ENCODE assay signal across 11 cellular contexts in the genomic region with DNA sequence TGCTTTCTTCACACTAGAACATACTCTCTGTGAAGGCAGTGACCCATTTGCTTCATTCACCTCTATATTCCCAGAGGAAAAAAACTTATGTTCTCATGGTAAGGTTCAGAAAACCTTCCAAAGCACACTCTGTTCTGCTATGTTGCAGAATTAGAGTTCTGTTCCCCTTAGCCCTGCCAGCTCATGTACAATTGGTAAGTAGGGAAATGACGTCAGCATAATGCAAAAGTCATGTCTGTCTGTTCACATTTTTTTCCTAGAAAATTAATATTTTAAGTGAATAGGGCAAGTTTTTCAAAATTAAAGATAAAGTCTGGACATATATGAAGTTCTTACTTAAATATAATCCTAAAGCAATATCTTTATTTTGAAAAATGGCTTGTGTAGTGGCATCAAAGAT.
"Had no signal": no experiment of that assay in that cellular context is flagged by ENCODE, and none has a peak within 500 bp of the region (broad histone marks: within the 10 kb centered on the region; RNA-seq: fewer than 3 reads in every experiment).

No MANE protein-coding gene starts in this region.

- FAIRE-seq: H1, H54 had no signal

- H3K4me2 ChIP-seq: GM23338 had no signal

- H3K27ac ChIP-seq: GM23248 had no signal

- DNase-seq: GM23248, GOT3, H7, H9, HCEC 1CT, HFFc6 had no signal

- H3K36me3 ChIP-seq: HAP-1 had no signal

- H3K4me3 ChIP-seq: GM23248, GM23338, HAP-1 had no signal

- H2AFZ ChIP-seq: GM23248, GM23338 had no signal

- H3K9ac ChIP-seq: GM23248 had no signal

- ATAC-seq: GM23338, HCT116 had no signal

- H3K9me3 ChIP-seq: HAP-1 had no signal
